8 cellular contexts compared by ENCODE assay signal in the genomic region with DNA sequence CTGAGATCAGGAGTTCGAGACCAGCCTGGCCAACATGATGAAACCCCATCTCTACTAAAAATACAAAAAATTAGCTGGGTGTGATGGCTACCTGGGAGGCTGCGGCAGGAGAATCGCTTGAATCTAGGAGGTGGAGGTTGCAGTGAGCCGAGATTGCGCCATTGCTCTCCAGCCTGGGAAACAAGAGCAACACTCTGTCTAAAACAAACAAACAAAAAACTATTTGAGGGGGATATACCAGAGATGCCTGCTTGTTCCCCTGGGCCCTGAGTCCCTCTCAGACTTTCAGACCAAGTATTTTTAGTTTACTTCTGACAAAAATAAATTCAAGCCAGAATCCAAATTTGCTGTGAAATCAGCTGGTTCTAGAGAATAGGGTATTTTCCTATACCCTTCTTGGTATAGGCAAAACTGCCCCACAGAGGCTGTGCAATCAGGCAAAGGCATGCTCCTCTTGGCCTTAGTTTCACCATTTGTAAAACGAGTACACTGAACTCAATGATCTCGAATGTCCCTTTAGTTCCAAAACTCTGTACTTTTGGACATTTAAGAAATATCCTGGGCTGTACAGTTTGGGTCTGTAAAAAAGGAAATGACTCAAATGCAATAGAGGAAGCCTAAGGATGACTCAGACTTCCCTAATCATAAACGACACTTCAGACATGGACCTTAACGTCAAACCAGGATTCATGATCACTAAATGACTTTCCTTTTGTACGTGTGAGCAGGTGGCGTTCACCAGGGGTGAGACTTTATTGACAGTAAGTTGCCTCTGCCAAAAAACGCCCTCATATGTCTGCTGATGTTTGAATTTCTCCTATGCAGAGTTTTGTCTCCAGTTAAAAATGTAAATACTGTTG. TPM values are rescaled to one million over a fixed set of nuclear protein-coding genes. Genes with fewer than 3 reads are reported as not detected.
DNase-seq lines count a peak whose midpoint lies in the region; ATAC-seq and TF ChIP-seq lines count a peak whose summit lies in the region.

No MANE protein-coding gene starts in this region.

- H3K9me3 Mint-ChIP-seq in CD4-positive, CD25-positive, alpha-beta regulatory T cell: no peaks in the 10 kb centered on the region
- H3K9me3 Mint-ChIP-seq in activated CD4-positive, alpha-beta T cell treated with anti-CD3 and anti-CD28 coated beads, Interleukin-2, amount 10 ng/mL, durations not matched to agents 7 days and 5 days: no peaks in the 10 kb centered on the region

- POLR2A ChIA-PET in activated CD4-positive, alpha-beta T cell treated with anti-CD3 and anti-CD28 coated beads, Interleukin-2, amount 10 ng/mL, durations not matched to agents 7 days and 5 days (lab: Charles Lee): interaction anchor here (0.8 to 1.1 kb wide), 2 partner anchors 34 to 50 kb away, joined by 4 to 6 read pairs; a partner anchor contains a TSS

- H3K36me3 Mint-ChIP-seq in CD4-positive, CD25-positive, alpha-beta regulatory T cell: peaks cover 26% of the 10 kb centered on the region
- H3K36me3 Mint-ChIP-seq in activated CD4-positive, alpha-beta T cell treated with anti-CD3 and anti-CD28 coated beads, Interleukin-2, amount 10 ng/mL, durations not matched to agents 7 days and 5 days (ENCODE audit: low read depth): peaks cover 39% of the 10 kb centered on the region

- peaks cover 32 to 60% (median 48%) of the 10 kb centered on the region in 4 donors for H3K4me1 Mint-ChIP-seq in CD4-positive, CD25-positive, alpha-beta regulatory T cell
- peaks cover 58% of the 10 kb centered on the region for H3K4me1 Mint-ChIP-seq in activated CD4-positive, alpha-beta T cell treated with anti-CD3 and anti-CD28 coated beads, Interleukin-2, amount 10 ng/mL, durations not matched to agents 7 days and 5 days

- TF ChIP-seq POLR2A in erythroblast (IDR thresholded peaks at IDR 0.05; ENCODE audit: low read length): peak; percentile 38

- H3K27ac Mint-ChIP-seq in CD4-positive, CD25-positive, alpha-beta regulatory T cell: peak overlapping the region; percentile 62 to 88 (median 71)
- H3K27ac Mint-ChIP-seq in activated CD4-positive, alpha-beta T cell treated with anti-CD3 and anti-CD28 coated beads, Interleukin-2, amount 10 ng/mL, durations not matched to agents 7 days and 5 days: peak overlapping the region; percentile 85

- no peaks in the 10 kb centered on the region for H3K27me3 ChIP-seq in CD4-positive, CD25-positive, alpha-beta regulatory T cell (ENCODE audit: control insufficient read depth, insufficient read depth, low read length)

- peaks cover 48% of the 10 kb centered on the region for H3K4me1 ChIP-seq in CD4-positive, CD25-positive, alpha-beta regulatory T cell (ENCODE audit: control insufficient read depth, insufficient read depth, low read length, poor library complexity, severe bottlenecking)

- TF ChIP-seq CTCF in omental fat pad (IDR thresholded peaks at IDR 0.05): no peak

- H3K4me3 Mint-ChIP-seq in CD4-positive, CD25-positive, alpha-beta regulatory T cell: peak overlapping the region; percentile 24 to 84 (median 54)
- peak overlapping the region; percentile 55 for H3K4me3 Mint-ChIP-seq in activated CD4-positive, alpha-beta T cell treated with anti-CD3 and anti-CD28 coated beads, Interleukin-2, amount 10 ng/mL, durations not matched to agents 7 days and 5 days

- peak; percentile 13 to 37 for ATAC-seq in CD4-positive, CD25-positive, alpha-beta regulatory T cell (ENCODE audit: low read depth in 2 of 2)
- ATAC-seq in GM21529 (IDR thresholded peaks at IDR 0.05; ENCODE audit: unreplicated experiment): peak; percentile 60
- ATAC-seq in omental fat pad (ENCODE audit: low FRiP score): peak; percentile 57
- ATAC-seq in HG03108 (IDR thresholded peaks at IDR 0.05; ENCODE audit: unreplicated experiment): no peak

- H3K36me3 ChIP-seq in CD4-positive, CD25-positive, alpha-beta regulatory T cell (ENCODE audit: control insufficient read depth, insufficient read depth, low read length): peaks cover 8% of the 10 kb centered on the region

- peaks cover 5% of the 10 kb centered on the region for H3K27me3 Mint-ChIP-seq in CD4-positive, CD25-positive, alpha-beta regulatory T cell
- H3K27me3 Mint-ChIP-seq in activated CD4-positive, alpha-beta T cell treated with anti-CD3 and anti-CD28 coated beads, Interleukin-2, amount 10 ng/mL, durations not matched to agents 7 days and 5 days: no peaks in the 10 kb centered on the region

- peak overlapping the region; percentile 90 for H3K27ac ChIP-seq in CD4-positive, CD25-positive, alpha-beta regulatory T cell (ENCODE audit: insufficient read depth, low read length, poor library complexity, severe bottlenecking)

- H3K9me3 ChIP-seq in CD4-positive, CD25-positive, alpha-beta regulatory T cell (ENCODE audit: control insufficient read depth in 2 of 2, low read length in 2 of 2): no peaks in the 10 kb centered on the region

- H3K4me3 ChIP-seq in CD4-positive, CD25-positive, alpha-beta regulatory T cell (ENCODE audit: low read depth, low read length): peak overlapping the region; percentile 55

- CTCF ChIA-PET in activated CD4-positive, alpha-beta T cell treated with anti-CD3 and anti-CD28 coated beads, Interleukin-2, amount 10 ng/mL, durations not matched to agents 7 days and 5 days (lab: Charles Lee): interaction anchor here (0.9 to 1.8 kb wide), 3 partner anchors 8 to 53 kb away, joined by 3 to 5 read pairs (median 4); no protein-coding TSS in a partner anchor

- DNase-seq in CD4-positive, CD25-positive, alpha-beta regulatory T cell: peak in 2 of 3 donors; percentile 30 to 64
- DNase-seq in NCI-H2196 (lab: John Stamatoyannopoulos, UW; ENCODE audit: unreplicated experiment): peak; percentile 90
- DNase-seq in activated CD4-positive, alpha-beta T cell treated with anti-CD3 and anti-CD28 coated beads, Interleukin-2, amount 10 ng/mL, durations not matched to agents 7 days and 5 days: peak; percentile 49
- peak; percentile 36 to 70 for DNase-seq in erythroblast (lab: John Stamatoyannopoulos, UW)
- no peak for DNase-seq in omental fat pad (ENCODE audit: low spot score)
- DNase-seq in ecto neural progenitor cell (ENCODE audit: low spot score): no peak

RNA-seq across cellular contexts. Expression of a gene that starts 16.1 kb away (rescaled TPM):
- total RNA-seq in CD4-positive, CD25-positive, alpha-beta regulatory T cell: 169 TPM
- 10 to 100 TPM; 41.2 to 61.9 (median 52.4) TPM for polyA plus RNA-seq in CD4-positive, CD25-positive, alpha-beta regulatory T cell
- 100 to 1,000 TPM; 192 to 193 TPM for total RNA-seq in activated CD4-positive, alpha-beta T cell treated with anti-CD3 and anti-CD28 coated beads, Interleukin-2, amount 10 ng/mL, durations not matched to agents 7 days and 5 days
- 100 to 1,000 TPM; 115 to 179 (median 155) TPM for total RNA-seq in omental fat pad

RNA-seq across cellular contexts. Expression of a gene that starts 33.9 kb away (rescaled TPM):
- 764 TPM for total RNA-seq in CD4-positive, CD25-positive, alpha-beta regulatory T cell
- 100 to 1,000 TPM; 167 to 209 (median 178) TPM for polyA plus RNA-seq in CD4-positive, CD25-positive, alpha-beta regulatory T cell
- total RNA-seq in activated CD4-positive, alpha-beta T cell treated with anti-CD3 and anti-CD28 coated beads, Interleukin-2, amount 10 ng/mL, durations not matched to agents 7 days and 5 days: 100 to 1,000 TPM; 260 to 311 TPM
- total RNA-seq in omental fat pad: 100 to 1,000 TPM; 505 to 845 (median 657) TPM

Comparison
In these comparisons a context has a peak if more than half of its experiments do, and no peak if none do; other contexts are left out.
1. DNase-seq: peak in CD4-positive, CD25-positive, alpha-beta regulatory T cell (2 of 3), NCI-H2196 (single experiment), activated CD4-positive, alpha-beta T cell treated with anti-CD3 and anti-CD28 coated beads, Interleukin-2, amount 10 ng/mL, durations not matched to agents 7 days and 5 days (single experiment) and erythroblast (2 of 2); none in omental fat pad (single experiment) and ecto neural progenitor cell (single experiment).